In genomic region chr2:55108456-55108855, GRCh38 we compare ENCODE assay signal across 23 cellular contexts. TPM values are rescaled to one million over a fixed set of nuclear protein-coding genes. Genes with fewer than 3 reads are reported as not detected.
DNase-seq lines count a peak whose midpoint lies in the region; ATAC-seq and TF ChIP-seq lines count a peak whose summit lies in the region.
"Had no signal": no experiment of that assay in that cellular context is flagged by ENCODE, and none has a peak within 500 bp of the region (broad histone marks: within the 10 kb centered on the region; RNA-seq: fewer than 3 reads in every experiment).

No MANE protein-coding gene starts in this region.

- H3K27me3 ChIP-seq in cardiac muscle cell (no peaks in the 10 kb centered on the region), adipocyte (replicated peaks; ENCODE audit: control insufficient read depth, insufficient read depth, low read length) (no peaks in the 10 kb centered on the region), muscle layer of duodenum (ENCODE audit: low read depth, low read length) (no peaks in the 10 kb centered on the region), transverse colon (no peaks in the 10 kb centered on the region)
- H3K27me3 ChIP-seq: pancreas, vagina had no signal

- H3K4me3 ChIP-seq in cardiac muscle cell (no peak overlapping the region), adipocyte (ENCODE audit: low read length) (no peak overlapping the region), muscle layer of duodenum (ENCODE audit: low read depth in 1 of 2, low read length in 2 of 2) (no peak overlapping the region), transverse colon (no peak overlapping the region)
- H3K4me3 ChIP-seq: coronary artery, HAP-1, lung, pancreas, vagina had no signal

- H3K36me3 ChIP-seq in cardiac muscle cell (no peaks in the 10 kb centered on the region), adipocyte (ENCODE audit: control insufficient read depth, insufficient read depth, low read length, severe bottlenecking) (no peaks in the 10 kb centered on the region), muscle layer of duodenum (ENCODE audit: control insufficient read depth in 1 of 2, insufficient read depth in 2 of 2, low read length in 2 of 2) (no peaks in the 10 kb centered on the region), transverse colon (no peaks in the 10 kb centered on the region)
- H3K36me3 ChIP-seq: HAP-1, pancreas, vagina had no signal

- no peaks in the 10 kb centered on the region for H3K9me3 Mint-ChIP-seq in stimulated activated naive B cell treated with anti-CD40 and anti-IgM and Interleukin-4, amounts not matched to agents 10 μg/mL and 1 μg/mL and 100 μg/mL, for 72 hours
- H3K9me3 Mint-ChIP-seq: activated CD4-positive, alpha-beta memory T cell treated with anti-CD3 and anti-CD28 coated beads for 36 hours; activated naive CD4-positive, alpha-beta T cell treated with anti-CD3 and anti-CD28 coated beads, Interleukin-2, amount 10 ng/mL, durations not matched to agents 7 days and 5 days; naive B cell; stimulated activated naive CD8-positive, alpha-beta T cell treated with anti-CD3 and anti-CD28 coated beads, Interleukin-15, Interleukin-2, amounts not matched to agents 100 ng/mL and 50 ng/mL, for 24 hours had no signal

- TF ChIP-seq POLR2A in transverse colon (IDR thresholded peaks at IDR 0.05) = no peak

- no peak for TF ChIP-seq CTCF in cardiac muscle cell (IDR thresholded peaks at IDR 0.05; ENCODE audit: low read depth, low read length)
- TF ChIP-seq CTCF in transverse colon (IDR thresholded peaks at IDR 0.05) = no peak

- H3K27ac Mint-ChIP-seq in stimulated activated naive B cell treated with anti-CD40 and anti-IgM and Interleukin-4, amounts not matched to agents 10 μg/mL and 1 μg/mL and 100 μg/mL, for 72 hours = no peak overlapping the region
- H3K27ac Mint-ChIP-seq: activated CD4-positive, alpha-beta memory T cell treated with anti-CD3 and anti-CD28 coated beads for 36 hours; activated naive CD4-positive, alpha-beta T cell treated with anti-CD3 and anti-CD28 coated beads, Interleukin-2, amount 10 ng/mL, durations not matched to agents 7 days and 5 days; stimulated activated naive CD8-positive, alpha-beta T cell treated with anti-CD3 and anti-CD28 coated beads, Interleukin-15, Interleukin-2, amounts not matched to agents 100 ng/mL and 50 ng/mL, for 24 hours; T-helper 17 cell had no signal

- TF ChIP-seq EP300 in transverse colon (IDR thresholded peaks at IDR 0.05; ENCODE audit: low read depth) = no peak

- ATAC-seq in Right ventricle myocardium superior (ENCODE audit: poor library complexity) (no peak), HG03457 (IDR thresholded peaks at IDR 0.05; ENCODE audit: unreplicated experiment) (no peak), HG03460 (IDR thresholded peaks at IDR 0.05; ENCODE audit: unreplicated experiment) (no peak)
- no peak for ATAC-seq in stimulated activated naive B cell treated with anti-CD40 and anti-IgM and Interleukin-4, amounts not matched to agents 10 μg/mL and 1 μg/mL and 100 μg/mL, for 72 hours (replicated peaks)
- ATAC-seq: T-helper 17 cell had no signal

- peaks cover 12 to 23% of the 10 kb centered on the region in 2 donors for H3K4me1 Mint-ChIP-seq in stimulated activated naive B cell treated with anti-CD40 and anti-IgM and Interleukin-4, amounts not matched to agents 10 μg/mL and 1 μg/mL and 100 μg/mL, for 72 hours
- H3K4me1 Mint-ChIP-seq: activated naive CD4-positive, alpha-beta T cell treated with anti-CD3 and anti-CD28 coated beads, Interleukin-2, amount 10 ng/mL, durations not matched to agents 7 days and 5 days had no signal

- WGBS in transverse colon (ENCODE audit: low coverage in 1 of 2), 2 donors = 80 to 90% methylated on average over 2 of the region's 2 CpGs

- H3K9me3 ChIP-seq in cardiac muscle cell (ENCODE audit: low read depth) (no peaks in the 10 kb centered on the region), adipocyte (ENCODE audit: control insufficient read depth, low read length) (no peaks in the 10 kb centered on the region), muscle layer of duodenum (ENCODE audit: control insufficient read depth in 1 of 2, low read length in 2 of 2) (no peaks in the 10 kb centered on the region), transverse colon (no peaks in the 10 kb centered on the region)
- H3K9me3 ChIP-seq: HAP-1, pancreas, vagina had no signal

- intact Hi-C loops in Right ventricle myocardium superior (cut with DNase I) = no loop called here
- intact Hi-C loops in transverse colon (cut with DNase I; ENCODE audit: low total_unique reads) = no loop called here

- no peaks in the 10 kb centered on the region for H3K36me3 Mint-ChIP-seq in stimulated activated naive B cell treated with anti-CD40 and anti-IgM and Interleukin-4, amounts not matched to agents 10 μg/mL and 1 μg/mL and 100 μg/mL, for 72 hours
- H3K36me3 Mint-ChIP-seq: activated CD4-positive, alpha-beta memory T cell treated with anti-CD3 and anti-CD28 coated beads for 36 hours; activated naive CD4-positive, alpha-beta T cell treated with anti-CD3 and anti-CD28 coated beads, Interleukin-2, amount 10 ng/mL, durations not matched to agents 7 days and 5 days; naive B cell had no signal

- peak overlapping the region; percentile 62 for H3K9ac ChIP-seq in adipocyte (ENCODE audit: low read length)

- no peak for DNase-seq in cardiac muscle cell (ENCODE audit: low read depth in 1 of 2, low spot score in 1 of 2)
- DNase-seq in Right ventricle myocardium superior = no peak
- DNase-seq in adipocyte (ENCODE audit: low read depth) = no peak
- DNase-seq in transverse colon = no peak
- no peak for DNase-seq in stimulated activated naive B cell treated with anti-CD40 and anti-IgM and Interleukin-4, amounts not matched to agents 10 μg/mL and 1 μg/mL and 100 μg/mL, for 72 hours
- DNase-seq: activated CD4-positive, alpha-beta memory T cell treated with anti-CD3 and anti-CD28 coated beads for 36 hours; activated naive CD4-positive, alpha-beta T cell treated with anti-CD3 and anti-CD28 coated beads, Interleukin-2, amount 10 ng/mL, durations not matched to agents 7 days and 5 days; activated T-cell treated with anti-CD3 and anti-CD28 coated beads for 4 hours; hippocampal formation; naive B cell; NCI-H187; NCI-H446 treated with DMSO at 0.1 percent for 48 hours; pancreas; T-helper 17 cell had no signal

- H3K27ac ChIP-seq in cardiac muscle cell (peak overlapping the region; percentile 81), muscle layer of duodenum (ENCODE audit: low read length) (peak overlapping the region; percentile 35), transverse colon (peak overlapping the region; percentile 82 to 90 (median 86))
- H3K27ac ChIP-seq: C4-2B, vagina had no signal

- peaks cover 50% of the 10 kb centered on the region for H3K4me1 ChIP-seq in cardiac muscle cell (ENCODE audit: low read depth)
- peaks cover 72% of the 10 kb centered on the region for H3K4me1 ChIP-seq in adipocyte (ENCODE audit: control insufficient read depth, insufficient read depth, low read length)
- peaks cover 16 to 45% of the 10 kb centered on the region in 2 donors for H3K4me1 ChIP-seq in muscle layer of duodenum (ENCODE audit: control insufficient read depth in 1 of 2, insufficient read depth in 2 of 2, low read length in 2 of 2)
- H3K4me1 ChIP-seq in transverse colon = peaks cover 17 to 44% (median 36%) of the 10 kb centered on the region in 4 donors

- in situ Hi-C loops in transverse colon (cut with MboI; ENCODE audit: low pct_ligation_motif_present in 1 of 4, low pct_unique_long_range_greater_than_20kb in 1 of 4, low sequenced_read_pairs in 3 of 4) = no loop called here

- no peaks in the 10 kb centered on the region for H3K27me3 Mint-ChIP-seq in stimulated activated naive B cell treated with anti-CD40 and anti-IgM and Interleukin-4, amounts not matched to agents 10 μg/mL and 1 μg/mL and 100 μg/mL, for 72 hours
- H3K27me3 Mint-ChIP-seq: activated CD4-positive, alpha-beta memory T cell treated with anti-CD3 and anti-CD28 coated beads for 36 hours; activated naive CD4-positive, alpha-beta T cell treated with anti-CD3 and anti-CD28 coated beads, Interleukin-2, amount 10 ng/mL, durations not matched to agents 7 days and 5 days; naive B cell; stimulated activated naive CD8-positive, alpha-beta T cell treated with anti-CD3 and anti-CD28 coated beads, Interleukin-15, Interleukin-2, amounts not matched to agents 100 ng/mL and 50 ng/mL, for 24 hours; T-helper 17 cell had no signal

- no peak overlapping the region for H3K4me3 Mint-ChIP-seq in stimulated activated naive B cell treated with anti-CD40 and anti-IgM and Interleukin-4, amounts not matched to agents 10 μg/mL and 1 μg/mL and 100 μg/mL, for 72 hours
- H3K4me3 Mint-ChIP-seq: activated CD4-positive, alpha-beta memory T cell treated with anti-CD3 and anti-CD28 coated beads for 36 hours; activated naive CD4-positive, alpha-beta T cell treated with anti-CD3 and anti-CD28 coated beads, Interleukin-2, amount 10 ng/mL, durations not matched to agents 7 days and 5 days; naive B cell; stimulated activated naive CD8-positive, alpha-beta T cell treated with anti-CD3 and anti-CD28 coated beads, Interleukin-15, Interleukin-2, amounts not matched to agents 100 ng/mL and 50 ng/mL, for 24 hours; T-helper 17 cell had no signal

RNA-seq across cellular contexts. Expression of gene RTN4, which starts 58.2 kb away (rescaled TPM):
- total RNA-seq in cardiac muscle cell (164 and 186 TPM in 2 replicates), Right ventricle myocardium superior (56.3 TPM), transverse colon (100 to 1,000 TPM in 3 of 4 donors, 10 to 100 TPM in 1; 82.2 to 212 (median 183) TPM)
- 205 and 223 TPM in 2 replicates for polyA plus RNA-seq in cardiac muscle cell

Comparison
In these comparisons a context has a peak if more than half of its experiments do, and no peak if none do; other contexts are left out.
1. H3K27ac ChIP-seq: peak in every context shown above with its lines; median percentile 86 in transverse colon; 81 in cardiac muscle cell; 35 in muscle layer of duodenum.